Comparison of ENCODE assay signal across 8 cellular contexts in genomic region chr19:37292998-37293939, GRCh38.
DNase-seq lines count a peak whose midpoint lies in the region; ATAC-seq, FAIRE-seq and TF ChIP-seq lines count a peak whose summit lies in the region.
"Not testable (repeated sequence)": the region's sequence is repeated elsewhere in the genome, so short reads cannot be mapped to it uniquely, and the experiment has no call there.

No MANE protein-coding gene starts in this region.

- not testable (repeated sequence) for H3K27ac ChIP-seq in A549; ascending aorta; left ventricle myocardium inferior (replicated peaks); sigmoid colon; stomach

- H3K9me3 ChIP-seq in A549 (peaks cover 15% of the 10 kb centered on the region), ascending aorta (peaks cover 6 to 15% of the 10 kb centered on the region in 2 donors), left ventricle myocardium inferior (replicated peaks) (peaks cover 15% of the 10 kb centered on the region), sigmoid colon (peaks cover 0 to 13% (median 5%) of the 10 kb centered on the region in 4 donors), stomach (peaks cover 9 to 16% (median 15%) of the 10 kb centered on the region in 4 donors)

- H3K4me2 ChIP-seq in A549, result not testable (repeated sequence)

- H3K4me1 ChIP-seq in A549, ascending aorta, left ventricle myocardium inferior, sigmoid colon, stomach: not testable (repeated sequence)

- H3K36me3 ChIP-seq in ascending aorta, sigmoid colon: not testable (repeated sequence)
- H3K36me3 ChIP-seq in left ventricle myocardium inferior (peaks cover 13% of the 10 kb centered on the region), stomach (peaks cover 0 to 15% (median 4%) of the 10 kb centered on the region in 4 donors)

- TF ChIP-seq EP300 in A549 (IDR thresholded peaks at IDR 0.05); sigmoid colon (IDR thresholded peaks at IDR 0.05); stomach (IDR thresholded peaks at IDR 0.05): not testable (repeated sequence)

- H3K27me3 ChIP-seq in ascending aorta; left ventricle myocardium inferior (ENCODE audit: low read depth); sigmoid colon; stomach: not testable (repeated sequence)

- H3K9me3 Mint-ChIP-seq in activated B cell treated with CpG ODN at 0.5 μM for 24 hours, result not testable (repeated sequence)

- H3K4me1 Mint-ChIP-seq in activated B cell treated with CpG ODN at 0.5 μM for 24 hours, result not testable (repeated sequence)

- not testable (repeated sequence) for H3K27me3 Mint-ChIP-seq in activated B cell treated with CpG ODN at 0.5 μM for 24 hours

- 0 out of 6 replicates have a peak, but pooled peaks of 1 of the 2 experiments have one; percentile 54 for ATAC-seq in A549
- ATAC-seq in activated B cell treated with CpG ODN at 0.5 μM for 24 hours (ENCODE audit: low read depth), result not testable (repeated sequence)

- not testable (repeated sequence) for H3K27ac Mint-ChIP-seq in activated B cell treated with CpG ODN at 0.5 μM for 24 hours

- DNase-seq in A549 (ENCODE audit: low read depth in 1 of 2, low spot score in 1 of 2), result not testable (repeated sequence)
- DNase-seq in activated B cell treated with CpG ODN at 0.5 μM for 24 hours, result peak; percentile 60
- peak; percentile 38 for DNase-seq in activated T-cell treated with anti-CD3 and anti-CD28 coated beads for 4 hours
- peak; percentile 53 to 73 for DNase-seq in ascending aorta (ENCODE audit: low spot score in 2 of 2)
- DNase-seq in left ventricle myocardium inferior, result peak; percentile 47
- peak; percentile 97 for DNase-seq in mesenteric fat pad (ENCODE audit: low spot score)
- DNase-seq in sigmoid colon, result peak; percentile 74
- peak; percentile 24 for DNase-seq in stomach

- H3K36me3 Mint-ChIP-seq in activated B cell treated with CpG ODN at 0.5 μM for 24 hours (ENCODE audit: low read depth), result not testable (repeated sequence)

- TF ChIP-seq RAD21 in A549 (conservative IDR thresholded peaks at IDR 0.05 in 1 of 2, IDR thresholded peaks at IDR 0.05 in 1 of 2), result not testable (repeated sequence)

- not testable (repeated sequence) for TF ChIP-seq CTCF in A549 (IDR thresholded peaks at IDR 0.05); activated B cell treated with CpG ODN at 0.5 μM for 24 hours (IDR thresholded peaks at IDR 0.05); ascending aorta (IDR thresholded peaks at IDR 0.05); left ventricle myocardium inferior (IDR thresholded peaks at IDR 0.05; ENCODE audit: borderline replicate concordance); sigmoid colon (IDR thresholded peaks at IDR 0.05)
- TF ChIP-seq CTCF in stomach (IDR thresholded peaks at IDR 0.05), result peak in 1 of 7 experiments; percentile 11

- not testable (repeated sequence) for H3K4me3 ChIP-seq in A549, ascending aorta, left ventricle myocardium inferior, sigmoid colon, stomach

- 77% methylated on average over 62 of the region's 63 CpGs for WGBS in A549 (ENCODE audit: missing lambda C conversion rate)
- 95 to 96% methylated on average over 48 to 50 of the region's 63 CpGs for WGBS in sigmoid colon, 2 donors
- WGBS in stomach, 5 donors, result 92 to 97% (median 96%) methylated on average over 41 to 60 of the region's 63 CpGs

- not testable (repeated sequence) for TF ChIP-seq POLR2A in A549 (IDR thresholded peaks at IDR 0.05; ENCODE audit: low read length); sigmoid colon (IDR thresholded peaks at IDR 0.05)
- peak in 1 of 4 donors; percentile 37 for TF ChIP-seq POLR2A in stomach (IDR thresholded peaks at IDR 0.05)

- intact Hi-C loops in activated B cell treated with CpG ODN at 0.5 μM for 24 hours (cut with micrococcal nuclease); ascending aorta (cut with DNase I); left ventricle myocardium inferior (cut with micrococcal nuclease); sigmoid colon (cut with DNase I); stomach (cut with DNase I; ENCODE audit: low total_unique reads): not testable (repeated sequence)

- POLR2A ChIA-PET in A549 (lab: Yijun Ruan, JAX); activated B cell treated with CpG ODN at 0.5 μM for 24 hours (lab: Charles Lee): not testable (repeated sequence)

- not testable (repeated sequence) for H3K4me3 Mint-ChIP-seq in activated B cell treated with CpG ODN at 0.5 μM for 24 hours

- CTCF ChIA-PET in A549 (lab: Yijun Ruan, JAX); activated B cell treated with CpG ODN at 0.5 μM for 24 hours (lab: Charles Lee): not testable (repeated sequence)

- FAIRE-seq in A549 (lab: Jason Lieb, UNC), result not testable (repeated sequence)

TF ChIP-seq in A549, 52 proteins besides CTCF, POLR2A, EP300 and RAD21:
- peak; percentile 55; the same call in 1 of the 2 replicates for TF ChIP-seq ZNF302 (CRISPR knock-in tag; IDR thresholded peaks at IDR 0.05)
